In the genomic region with DNA sequence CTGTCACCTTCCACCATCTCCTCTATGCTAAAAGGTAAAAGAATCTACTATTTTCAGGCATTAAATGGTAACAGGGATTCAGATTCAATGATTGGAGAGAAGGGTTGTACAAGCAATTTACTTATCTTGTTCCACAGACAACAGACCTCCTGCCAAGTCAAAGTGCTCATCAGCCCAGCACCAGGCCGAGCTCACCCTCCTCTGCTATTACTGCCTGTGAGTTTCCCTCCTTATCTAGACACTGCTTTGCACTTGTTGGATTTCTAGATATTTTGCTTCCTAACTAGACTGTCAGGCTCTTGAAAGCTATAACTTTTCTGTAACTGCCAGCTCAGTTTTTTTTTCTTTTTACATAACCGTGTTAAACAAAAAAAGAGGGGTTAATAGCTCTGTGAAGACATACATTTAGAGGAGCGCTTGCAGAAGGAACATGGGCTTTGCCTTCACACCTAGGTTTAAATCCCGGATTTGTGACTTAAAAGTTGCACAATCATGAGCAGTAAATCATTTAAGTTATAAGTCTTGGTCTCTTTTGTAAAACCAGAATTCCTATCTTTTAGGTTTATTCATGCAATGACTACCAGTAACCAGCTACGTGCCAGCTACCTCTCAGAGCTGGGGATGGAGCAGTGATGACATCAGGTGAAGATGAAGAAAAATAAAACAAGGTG, we compare ENCODE assay signal across 18 cellular contexts. TPM values are rescaled to one million over a fixed set of nuclear protein-coding genes. Genes with fewer than 3 reads are reported as not detected.
DNase-seq lines count a peak whose midpoint lies in the region; ATAC-seq and TF ChIP-seq lines count a peak whose summit lies in the region.
"Had no signal": no experiment of that assay in that cellular context is flagged by ENCODE, and none has a peak within 500 bp of the region (broad histone marks: within the 10 kb centered on the region; RNA-seq: fewer than 3 reads in every experiment).

No MANE protein-coding gene starts in this region.

- H3K9me3 ChIP-seq in T-helper 17 cell (ENCODE audit: control insufficient read depth, low read length, poor library complexity, severe bottlenecking): no peaks in the 10 kb centered on the region
- H3K9me3 ChIP-seq: body of pancreas, left lung, SJCRH30, vagina had no signal

- CTCF ChIA-PET in HEK293T (lab: Yijun Ruan, JAX): no interaction called here

- H3K27ac Mint-ChIP-seq in T-helper 17 cell (peak overlapping the region; percentile 48), osteocyte (ENCODE audit: unreplicated experiment) (no peak overlapping the region)
- no peak overlapping the region for H3K27ac Mint-ChIP-seq in effector memory CD8-positive, alpha-beta T cell
- H3K27ac Mint-ChIP-seq: activated CD4-positive, alpha-beta T cell treated with anti-CD3 and anti-CD28 coated beads for 36 hours; dendritic cell treated with granulocyte-macrophage colony-stimulating factor and Interleukin-4, amounts not matched to agents 40 ng/mL and 50 ng/mL, for 4 days had no signal

- H3K27me3 Mint-ChIP-seq in T-helper 17 cell (peaks cover 65% of the 10 kb centered on the region), osteocyte (ENCODE audit: unreplicated experiment) (peaks cover 72% of the 10 kb centered on the region)
- H3K27me3 Mint-ChIP-seq in effector memory CD8-positive, alpha-beta T cell: peaks cover 41 to 59% of the 10 kb centered on the region in 2 donors

- H3K9me3 Mint-ChIP-seq in effector memory CD8-positive, alpha-beta T cell: no peaks in the 10 kb centered on the region
- H3K9me3 Mint-ChIP-seq in osteocyte (ENCODE audit: unreplicated experiment): no peaks in the 10 kb centered on the region
- H3K9me3 Mint-ChIP-seq: dendritic cell treated with granulocyte-macrophage colony-stimulating factor and Interleukin-4, amounts not matched to agents 40 ng/mL and 50 ng/mL, for 4 days had no signal

- DNase-seq in ELF-1 (ENCODE audit: low read depth, low spot score) (peak; percentile 7), T-helper 17 cell (no peak), osteocyte (ENCODE audit: extremely low spot score, unreplicated experiment) (no peak), cortex of kidney (lab: John Stamatoyannopoulos, UW) (no peak), HEK293T (ENCODE audit: extremely low spot score) (no peak)
- DNase-seq in effector memory CD8-positive, alpha-beta T cell: no peak
- DNase-seq in activated CD8-positive, alpha-beta memory T cell treated with anti-CD3 and anti-CD28 coated beads for 24 hours: no peak
- DNase-seq: activated CD4-positive, alpha-beta T cell treated with anti-CD3 and anti-CD28 coated beads for 36 hours; body of pancreas; left lung; NCI-H1436; NCI-H2171; PC-3; SJCRH30; stimulated activated CD4-positive, alpha-beta T cell treated with anti-CD3 and anti-CD28 coated beads, Interleukin-2, amount 100 ng/mL, for 24 hours; T-helper 9 cell had no signal

- H3K36me3 Mint-ChIP-seq in T-helper 17 cell (ENCODE audit: low read depth): peaks cover 10% of the 10 kb centered on the region
- no peaks in the 10 kb centered on the region for H3K36me3 Mint-ChIP-seq in effector memory CD8-positive, alpha-beta T cell (ENCODE audit: insufficient read depth)
- no peaks in the 10 kb centered on the region for H3K36me3 Mint-ChIP-seq in osteocyte (ENCODE audit: unreplicated experiment)

- H3K4me3 Mint-ChIP-seq in T-helper 17 cell (peak overlapping the region; percentile 89), osteocyte (ENCODE audit: unreplicated experiment) (peak overlapping the region; percentile 78)
- H3K4me3 Mint-ChIP-seq in effector memory CD8-positive, alpha-beta T cell: peak overlapping the region; percentile 65 to 79
- H3K4me3 Mint-ChIP-seq: dendritic cell treated with granulocyte-macrophage colony-stimulating factor and Interleukin-4, amounts not matched to agents 40 ng/mL and 50 ng/mL, for 4 days had no signal

- ATAC-seq in T-helper 17 cell: no peak
- no peak for ATAC-seq in effector memory CD8-positive, alpha-beta T cell (replicated peaks)
- ATAC-seq: activated CD4-positive, alpha-beta T cell treated with anti-CD3 and anti-CD28 coated beads for 36 hours; body of pancreas; left lung; PC-3 had no signal

- H3K4me1 Mint-ChIP-seq in T-helper 17 cell (peaks cover 8% of the 10 kb centered on the region), osteocyte (ENCODE audit: unreplicated experiment) (peaks cover 8% of the 10 kb centered on the region)
- H3K4me1 Mint-ChIP-seq in effector memory CD8-positive, alpha-beta T cell (ENCODE audit: low read depth in 2 of 2): peaks cover 6 to 7% of the 10 kb centered on the region in 2 donors

- no peak for TF ChIP-seq CTCF in osteocyte (IDR thresholded peaks at IDR 0.05)

- POLR2A ChIA-PET in HEK293T (lab: Yijun Ruan, JAX): no interaction called here

TF ChIP-seq in HEK293T, 16 proteins besides CTCF, POLR2A, EP300 and RAD21:
- TF ChIP-seq L3MBTL2 (conservative IDR thresholded peaks at IDR 0.05) (no peak), CTBP1 (IDR thresholded peaks at IDR 0.05; ENCODE audit: borderline replicate concordance) (no peak), FOXK2 (IDR thresholded peaks at IDR 0.05) (no peak), ELF4 (IDR thresholded peaks at IDR 0.05) (no peak), ARNT (IDR thresholded peaks at IDR 0.05) (no peak)
- TF ChIP-seq, protein P1, sequence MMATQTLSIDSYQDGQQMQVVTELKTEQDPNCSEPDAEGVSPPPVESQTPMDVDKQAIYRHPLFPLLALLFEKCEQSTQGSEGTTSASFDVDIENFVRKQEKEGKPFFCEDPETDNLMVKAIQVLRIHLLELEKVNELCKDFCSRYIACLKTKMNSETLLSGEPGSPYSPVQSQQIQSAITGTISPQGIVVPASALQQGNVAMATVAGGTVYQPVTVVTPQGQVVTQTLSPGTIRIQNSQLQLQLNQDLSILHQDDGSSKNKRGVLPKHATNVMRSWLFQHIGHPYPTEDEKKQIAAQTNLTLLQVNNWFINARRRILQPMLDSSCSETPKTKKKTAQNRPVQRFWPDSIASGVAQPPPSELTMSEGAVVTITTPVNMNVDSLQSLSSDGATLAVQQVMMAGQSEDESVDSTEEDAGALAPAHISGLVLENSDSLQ (IDR thresholded peaks at IDR 0.05): no peak

RNA-seq across cellular contexts. Expression of a gene that starts 1.1 kb away (rescaled TPM):
- total RNA-seq in T-helper 17 cell: not detected
- total RNA-seq in osteocyte: not detected in 2 replicates
- total RNA-seq: activated CD4-positive, alpha-beta T cell treated with anti-CD3 and anti-CD28 coated beads for 36 hours; body of pancreas; PC-3; SJCRH30 had no signal
